ENCODE assay signal across 8 cellular contexts in genomic region chr6:131948692-131949614, GRCh38. TPM values are rescaled to one million over a fixed set of nuclear protein-coding genes. Genes with fewer than 3 reads are reported as not detected.
DNase-seq lines count a peak whose midpoint lies in the region; ATAC-seq and TF ChIP-seq lines count a peak whose summit lies in the region.

No MANE protein-coding gene starts in this region.

- no peak overlapping the region for H2AFZ ChIP-seq in parathyroid adenoma

- H3K27me3 Mint-ChIP-seq in CD4-positive, alpha-beta memory T cell = peaks cover 45 to 52% of the 10 kb centered on the region in 2 donors
- peaks cover 67% of the 10 kb centered on the region for H3K27me3 Mint-ChIP-seq in T-helper 17 cell

- no peaks in the 10 kb centered on the region for H3K36me3 Mint-ChIP-seq in CD4-positive, alpha-beta memory T cell
- peaks cover 3% of the 10 kb centered on the region for H3K36me3 Mint-ChIP-seq in T-helper 17 cell (ENCODE audit: low read depth)

- H3K4me2 ChIP-seq in parathyroid adenoma (ENCODE audit: low read length) = peak overlapping the region; percentile 61

- in situ Hi-C loops in GM13977 (cut with MboI; ENCODE audit: low pct_unique_long_range_greater_than_20kb, low sequenced_read_pairs, unreplicated experiment) = loop anchor here (25.0 kb wide), 1 partner anchor 263 kb away; no protein-coding TSS in a partner anchor

- no peak overlapping the region for H3K27ac Mint-ChIP-seq in CD4-positive, alpha-beta memory T cell
- H3K27ac Mint-ChIP-seq in T-helper 17 cell = no peak overlapping the region

- peaks cover 8% of the 10 kb centered on the region for H3K27me3 ChIP-seq in CD4-positive, alpha-beta memory T cell (ENCODE audit: insufficient read depth, low read length)
- H3K27me3 ChIP-seq in parathyroid adenoma (ENCODE audit: control insufficient read depth, insufficient read depth, low read length) = no peaks in the 10 kb centered on the region

- H3K9me3 Mint-ChIP-seq in CD4-positive, alpha-beta memory T cell = peaks cover 0 to 3% (median 0%) of the 10 kb centered on the region in 8 donors

- H3K4me3 Mint-ChIP-seq in CD4-positive, alpha-beta memory T cell = peak overlapping the region in 6 of 8 donors; percentile 15 to 81 (median 69)
- H3K4me3 Mint-ChIP-seq in T-helper 17 cell = peak overlapping the region; percentile 82

- H3K36me3 ChIP-seq in CD4-positive, alpha-beta memory T cell (ENCODE audit: insufficient read depth, low read length) = no peaks in the 10 kb centered on the region
- H3K36me3 ChIP-seq in parathyroid adenoma (ENCODE audit: control insufficient read depth, insufficient read depth, low read length) = no peaks in the 10 kb centered on the region

- CTCF ChIA-PET in CD4-positive, alpha-beta memory T cell (lab: Charles Lee; ENCODE audit: partially characterized antibody) = no interaction called here
- CTCF ChIA-PET in GM10248 (lab: Yijun Ruan, JAX) = interaction anchor here (1.1 to 2.0 kb wide), 3 partner anchors 11 to 255 kb away, joined by 3 to 6 read pairs (median 5); no protein-coding TSS in a partner anchor

- peaks cover 7% of the 10 kb centered on the region for H3K4me1 ChIP-seq in CD4-positive, alpha-beta memory T cell (ENCODE audit: insufficient read depth, low read length)
- H3K4me1 ChIP-seq in parathyroid adenoma = no peaks in the 10 kb centered on the region

- no peak overlapping the region for H3K27ac ChIP-seq in CD4-positive, alpha-beta memory T cell (ENCODE audit: low read depth, low read length)
- H3K27ac ChIP-seq in parathyroid adenoma = peak overlapping the region; percentile 26

- peaks cover 7 to 18% (median 8%) of the 10 kb centered on the region in 4 donors for H3K4me1 Mint-ChIP-seq in CD4-positive, alpha-beta memory T cell
- H3K4me1 Mint-ChIP-seq in T-helper 17 cell = peaks cover 13% of the 10 kb centered on the region

- H3K79me2 ChIP-seq in parathyroid adenoma = no peaks in the 10 kb centered on the region

- DNase-seq in CD4-positive, alpha-beta memory T cell = no peak
- DNase-seq in T-helper 17 cell = no peak
- DNase-seq in glomerular visceral epithelial cell (ENCODE audit: extremely low spot score) = peak; percentile 72
- no peak for DNase-seq in GM13977 (ENCODE audit: low spot score)
- no peak for DNase-seq in GM10248 (ENCODE audit: extremely low spot score)
- no peak for DNase-seq in NCI-H2081 treated with DMSO at 0.1 percent for 48 hours (lab: John Stamatoyannopoulos, UW)

- no peak overlapping the region for H3K4me3 ChIP-seq in CD4-positive, alpha-beta memory T cell (ENCODE audit: low read length in 2 of 2)
- H3K4me3 ChIP-seq in parathyroid adenoma (ENCODE audit: low read depth, low read length) = peak overlapping the region; percentile 32

- TF ChIP-seq CTCF in parathyroid adenoma (IDR thresholded peaks at IDR 0.05) (no peak), GM13977 (IDR thresholded peaks at IDR 0.05; ENCODE audit: extremely low read depth, insufficient read depth, missing control alignments) (no peak), GM10248 (IDR thresholded peaks at IDR 0.05; ENCODE audit: control extremely low read depth, extremely low read depth, low read depth, missing control alignments) (no peak)

- intact Hi-C loops in CD4-positive, alpha-beta memory T cell (cut with micrococcal nuclease) = no loop called here

- no peaks in the 10 kb centered on the region for H3K9me3 ChIP-seq in CD4-positive, alpha-beta memory T cell (ENCODE audit: control insufficient read depth in 1 of 2, low read length in 2 of 2)
- no peaks in the 10 kb centered on the region for H3K9me3 ChIP-seq in T-helper 17 cell (ENCODE audit: control insufficient read depth, low read length, poor library complexity, severe bottlenecking)
- H3K9me3 ChIP-seq in parathyroid adenoma (ENCODE audit: control insufficient read depth, low read length) = no peaks in the 10 kb centered on the region

- no peak overlapping the region for H3K9ac ChIP-seq in parathyroid adenoma

- no peak for ATAC-seq in T-helper 17 cell
- ATAC-seq in HG03039 (IDR thresholded peaks at IDR 0.05; ENCODE audit: unreplicated experiment) = no peak

- POLR2A ChIA-PET in CD4-positive, alpha-beta memory T cell (lab: Charles Lee; ENCODE audit: partially characterized antibody) = no interaction called here
- POLR2A ChIA-PET in GM10248 (lab: Yijun Ruan, JAX) = interaction anchor here (0.7 kb wide), 1 partner anchor 104 kb away, joined by 3 read pairs; no protein-coding TSS in a partner anchor

RNA-seq across cellular contexts. Expression of gene CCN2, which starts 2.2 kb away (rescaled TPM):
- not detected for total RNA-seq in CD4-positive, alpha-beta memory T cell
- not detected for polyA plus RNA-seq in CD4-positive, alpha-beta memory T cell
- under 1 TPM in 1 of 2 donors, not detected in 1; 0.20 TPM for total RNA-seq in T-helper 17 cell
